Comparison of ENCODE assay signal across 13 cellular contexts in the genomic region with DNA sequence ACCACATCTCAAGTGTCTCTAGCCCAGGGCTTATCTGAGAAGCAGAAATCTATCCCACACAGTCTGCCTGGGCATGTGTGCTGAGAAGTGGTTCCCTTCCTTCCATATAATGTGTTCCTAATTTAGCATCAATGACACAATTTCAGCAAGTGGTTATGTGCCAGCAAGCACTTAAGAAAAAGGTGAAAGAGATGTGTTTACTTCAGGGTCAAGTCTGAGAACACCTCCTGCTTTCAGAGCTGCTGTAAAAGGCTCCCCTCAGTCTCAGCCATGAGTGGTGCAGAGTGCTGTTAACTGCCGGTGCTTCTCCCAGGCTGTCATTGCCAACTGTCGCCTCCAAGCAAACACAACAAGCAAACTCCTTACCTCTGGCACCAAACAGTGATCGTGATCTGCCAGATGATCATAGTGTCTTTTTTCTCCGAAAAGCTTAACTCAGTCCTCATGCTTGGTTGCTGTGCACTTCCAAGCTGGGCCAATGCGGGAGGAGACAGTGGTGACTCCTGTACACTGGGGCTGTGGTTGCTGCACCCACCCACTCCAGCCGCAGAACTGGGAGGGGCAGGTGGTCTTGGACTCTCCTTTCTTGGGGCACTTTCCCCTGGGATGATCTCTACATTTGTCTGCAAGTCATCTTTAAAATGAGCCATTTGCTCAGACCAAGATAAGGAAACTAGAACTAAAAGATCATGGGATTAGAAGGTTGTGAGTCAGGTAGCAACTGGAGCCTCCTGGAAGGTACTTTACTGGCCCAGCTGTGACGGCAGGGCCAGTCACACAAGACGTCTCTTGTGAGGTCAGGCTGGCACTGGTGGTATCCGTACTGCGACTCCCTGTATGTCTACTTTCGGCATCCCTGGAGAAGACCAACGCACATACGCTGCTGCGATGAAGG. TPM values are rescaled to one million over a fixed set of nuclear protein-coding genes. Genes with fewer than 3 reads are reported as not detected.
DNase-seq lines count a peak whose midpoint lies in the region; ATAC-seq, FAIRE-seq and TF ChIP-seq lines count a peak whose summit lies in the region.
"Had no signal": no experiment of that assay in that cellular context is flagged by ENCODE, and none has a peak within 500 bp of the region (broad histone marks: within the 10 kb centered on the region; RNA-seq: fewer than 3 reads in every experiment).

No MANE protein-coding gene starts in this region.

- no peaks in the 10 kb centered on the region for H3K9me2 ChIP-seq in Karpas-422 (replicated peaks; ENCODE audit: insufficient read depth, low read length)
- H3K9me2 ChIP-seq in PC-3 (replicated peaks; ENCODE audit: low read length) = no peaks in the 10 kb centered on the region

- no peak for ATAC-seq in CD4-positive, alpha-beta T cell (ENCODE audit: poor library complexity)
- ATAC-seq in PC-3 = no peak

- H3K4me2 ChIP-seq in Karpas-422 (ENCODE audit: low read depth, low read length, poor library complexity, severe bottlenecking) (no peak overlapping the region), PC-3 (ENCODE audit: low read length) (no peak overlapping the region), neural progenitor cell (no peak overlapping the region)

- no peak overlapping the region for H3K9ac ChIP-seq in Karpas-422 (ENCODE audit: low read length)
- no peak overlapping the region for H3K9ac ChIP-seq in kidney (ENCODE audit: low read length in 2 of 2)
- no peak overlapping the region for H3K9ac ChIP-seq in PC-3 (ENCODE audit: low read length)
- H3K9ac ChIP-seq in neural progenitor cell = no peak overlapping the region

- H3F3A ChIP-seq in PC-3 (ENCODE audit: low read length, unreplicated experiment) (no peaks in the 10 kb centered on the region), neural progenitor cell (ENCODE audit: low read depth) (no peaks in the 10 kb centered on the region)

- POLR2A ChIA-PET in CD4-positive, alpha-beta T cell (lab: Charles Lee) = interaction anchor here (0.8 to 2.6 kb wide), 5 partner anchors 11 to 32 kb away, joined by 3 to 16 read pairs (median 4); partner anchors contain the start of gene ATP1A1
- POLR2A ChIA-PET in PC-3 (lab: Charles Lee; ENCODE audit: unreplicated experiment) = no interaction called here

- no peak overlapping the region for H3K4me3 Mint-ChIP-seq in CD4-positive, alpha-beta T cell
- no peak overlapping the region for H3K4me3 Mint-ChIP-seq in neural progenitor cell

- peak overlapping the region; percentile 67 for H3K27ac Mint-ChIP-seq in CD4-positive, alpha-beta T cell
- H3K27ac Mint-ChIP-seq in neural progenitor cell = no peak overlapping the region

- no peak for FAIRE-seq in kidney (lab: Jason Lieb, UNC)

- H3K4me1 ChIP-seq in Karpas-422 (ENCODE audit: low read length) (peaks cover 3% of the 10 kb centered on the region; the same call in 1 of the 2 replicates), kidney (ENCODE audit: control insufficient read depth in 1 of 2, insufficient read depth in 1 of 2, low read depth in 1 of 2, low read length in 2 of 2) (peaks cover 7 to 22% of the 10 kb centered on the region in 2 donors), PC-3 (ENCODE audit: insufficient read depth, low read length) (peaks cover 15% of the 10 kb centered on the region; the same call in 1 of the 2 replicates), neural progenitor cell (no peaks in the 10 kb centered on the region)

- no peaks in the 10 kb centered on the region for H3K27me3 Mint-ChIP-seq in CD4-positive, alpha-beta T cell
- no peaks in the 10 kb centered on the region for H3K27me3 Mint-ChIP-seq in neural progenitor cell (ENCODE audit: insufficient read depth, low read depth)

- TF ChIP-seq CTCF in CD4-positive, alpha-beta T cell (IDR thresholded peaks at IDR 0.05) = no peak
- no peak for TF ChIP-seq CTCF in kidney (IDR thresholded peaks at IDR 0.05; ENCODE audit: borderline replicate concordance, extremely low read depth, insufficient read depth)
- no peak for TF ChIP-seq CTCF in PC-3 (conservative IDR thresholded peaks at IDR 0.05; ENCODE audit: low read depth, low read length)
- TF ChIP-seq CTCF in neural progenitor cell (IDR thresholded peaks at IDR 0.05) = no peak

- CTCF ChIA-PET in CD4-positive, alpha-beta T cell (lab: Charles Lee) = no interaction called here
- CTCF ChIA-PET in PC-3 (lab: Charles Lee) = no interaction called here

- H3K79me2 ChIP-seq in Karpas-422 (ENCODE audit: low read length) (no peaks in the 10 kb centered on the region), PC-3 (ENCODE audit: low read length) (no peaks in the 10 kb centered on the region), neural progenitor cell (ENCODE audit: low read depth) (no peaks in the 10 kb centered on the region)

- H3K4me3 ChIP-seq in Karpas-422 (ENCODE audit: low read length) (no peak overlapping the region), kidney (ENCODE audit: low read length in 2 of 2) (no peak overlapping the region), PC-3 (ENCODE audit: low read length) (no peak overlapping the region), neural progenitor cell (no peak overlapping the region)
- H3K4me3 ChIP-seq: lung had no signal

- no peaks in the 10 kb centered on the region for H3K9me3 ChIP-seq in CD4-positive, alpha-beta T cell (ENCODE audit: control insufficient read depth, low read length)
- H3K9me3 ChIP-seq in Karpas-422 (ENCODE audit: low read length) (no peaks in the 10 kb centered on the region), kidney (ENCODE audit: control insufficient read depth in 1 of 2, low read length in 2 of 2) (no peaks in the 10 kb centered on the region), PC-3 (ENCODE audit: low read length) (no peaks in the 10 kb centered on the region), neural progenitor cell (ENCODE audit: low read depth) (no peaks in the 10 kb centered on the region)

- no peak overlapping the region for H3K27ac ChIP-seq in CD4-positive, alpha-beta T cell (ENCODE audit: low read depth, low read length)
- H3K27ac ChIP-seq in Karpas-422 (ENCODE audit: low read length) = peak overlapping the region; percentile 52
- H3K27ac ChIP-seq in angular gyrus (ENCODE audit: low read depth, low read length) = peak overlapping the region; percentile 9
- H3K27ac ChIP-seq in kidney (ENCODE audit: low read depth in 2 of 2, low read length in 2 of 2) = peak overlapping the region; percentile 55 to 56
- H3K27ac ChIP-seq in PC-3 (ENCODE audit: low read length) = no peak overlapping the region
- no peak overlapping the region for H3K27ac ChIP-seq in neural progenitor cell
- H3K27ac ChIP-seq: C4-2B had no signal

- H3K27me3 ChIP-seq in CD4-positive, alpha-beta T cell (ENCODE audit: control insufficient read depth, insufficient read depth, low read length) = no peaks in the 10 kb centered on the region
- no peaks in the 10 kb centered on the region for H3K27me3 ChIP-seq in Karpas-422 (ENCODE audit: low read length)
- no peaks in the 10 kb centered on the region for H3K27me3 ChIP-seq in PC-3 (ENCODE audit: low read length)
- H3K27me3 ChIP-seq in neural progenitor cell = no peaks in the 10 kb centered on the region

- peaks cover 19% of the 10 kb centered on the region for H3K4me1 Mint-ChIP-seq in CD4-positive, alpha-beta T cell (ENCODE audit: low read depth)
- no peaks in the 10 kb centered on the region for H3K4me1 Mint-ChIP-seq in neural progenitor cell

- no peak for DNase-seq in CD4-positive, alpha-beta T cell
- DNase-seq in Karpas-422 (peak; percentile 69), kidney (no peak), UCSD-AML1 (lab: John Stamatoyannopoulos, UW; ENCODE audit: unreplicated experiment) (no peak), PC-3 (no peak), neural progenitor cell (ENCODE audit: low spot score) (no peak)
- no peak for DNase-seq in activated CD4-positive, alpha-beta T cell treated with anti-CD3 and anti-CD28 coated beads for 1 hour
- DNase-seq: glutamatergic neuron; stimulated activated CD4-positive, alpha-beta T cell treated with anti-CD3 and anti-CD28 coated beads, Interleukin-2, amount 100 ng/mL, for 24 hours; stimulated activated naive CD4-positive, alpha-beta T cell had no signal

- peaks cover 75% of the 10 kb centered on the region for H3K36me3 ChIP-seq in Karpas-422 (ENCODE audit: insufficient read depth, low read length)
- H3K36me3 ChIP-seq in kidney (ENCODE audit: control insufficient read depth in 1 of 2, insufficient read depth in 2 of 2, low read length in 2 of 2) = peaks cover 60 to 70% of the 10 kb centered on the region in 2 donors
- H3K36me3 ChIP-seq in PC-3 (ENCODE audit: low read depth, low read length) = peaks cover 52% of the 10 kb centered on the region
- H3K36me3 ChIP-seq in neural progenitor cell = no peaks in the 10 kb centered on the region

- no peak overlapping the region for H2AFZ ChIP-seq in Karpas-422 (ENCODE audit: low read length)
- H2AFZ ChIP-seq in PC-3 (ENCODE audit: low read length) = no peak overlapping the region
- H2AFZ ChIP-seq in neural progenitor cell (replicated peaks) = no peak overlapping the region

- intact Hi-C loops in CD4-positive, alpha-beta T cell (cut with DNase I, micrococcal nuclease) = no loop called here
- intact Hi-C loops in kidney (cut with DNase I) (no loop called here), PC-3 (cut with micrococcal nuclease) (loop anchor here (10.0 kb wide), 1 partner anchor 79 kb away; no protein-coding TSS in a partner anchor)

- H4K20me1 ChIP-seq in Karpas-422 (ENCODE audit: insufficient read depth, low read depth, low read length) (peaks cover 47% of the 10 kb centered on the region), PC-3 (ENCODE audit: low read length) (no peaks in the 10 kb centered on the region), neural progenitor cell (ENCODE audit: low read depth) (no peaks in the 10 kb centered on the region)

- peaks cover 78% of the 10 kb centered on the region for H3K36me3 Mint-ChIP-seq in CD4-positive, alpha-beta T cell (ENCODE audit: low read depth)
- peaks cover 47% of the 10 kb centered on the region for H3K36me3 Mint-ChIP-seq in neural progenitor cell

- no peaks in the 10 kb centered on the region for H3K9me3 Mint-ChIP-seq in CD4-positive, alpha-beta T cell
- no peaks in the 10 kb centered on the region for H3K9me3 Mint-ChIP-seq in neural progenitor cell

- BruUV-seq in PC-3 (replicated peaks; lab: Mats Ljungman, UMichigan) = no TSS peak

RNA-seq across cellular contexts. Expression of gene ATP1A1, which starts 32.4 kb away (rescaled TPM):
- 100 to 1,000 TPM; 251 to 262 TPM for total RNA-seq in CD4-positive, alpha-beta T cell
- total RNA-seq in Karpas-422 (2014; rRNA removed; shearing (Covaris generic); ENCODE audit: low replicate concordance) = 931 and 967 TPM in 2 replicates
- total RNA-seq in kidney = 2,241 TPM
- polyA plus RNA-seq in kidney (ENCODE audit: insufficient read depth, low read depth, low replicate concordance) = 1,218 TPM
- 154 and 181 TPM in 2 replicates for total RNA-seq in PC-3 (2014; rRNA removed)
- 61.5 and 92.5 TPM in 2 replicates for total RNA-seq in neural progenitor cell (ENCODE audit: low replicate concordance)

Comparison
In these comparisons a context has a peak if more than half of its experiments do, and no peak if none do; other contexts are left out.
1. H3K27ac ChIP-seq: peak in Karpas-422 (single experiment), angular gyrus (single experiment) and kidney (2 of 2); none in CD4-positive, alpha-beta T cell (single experiment), PC-3 (single experiment) and neural progenitor cell (single experiment).